ENCODE assay signal across 27 cellular contexts in the genomic region with DNA sequence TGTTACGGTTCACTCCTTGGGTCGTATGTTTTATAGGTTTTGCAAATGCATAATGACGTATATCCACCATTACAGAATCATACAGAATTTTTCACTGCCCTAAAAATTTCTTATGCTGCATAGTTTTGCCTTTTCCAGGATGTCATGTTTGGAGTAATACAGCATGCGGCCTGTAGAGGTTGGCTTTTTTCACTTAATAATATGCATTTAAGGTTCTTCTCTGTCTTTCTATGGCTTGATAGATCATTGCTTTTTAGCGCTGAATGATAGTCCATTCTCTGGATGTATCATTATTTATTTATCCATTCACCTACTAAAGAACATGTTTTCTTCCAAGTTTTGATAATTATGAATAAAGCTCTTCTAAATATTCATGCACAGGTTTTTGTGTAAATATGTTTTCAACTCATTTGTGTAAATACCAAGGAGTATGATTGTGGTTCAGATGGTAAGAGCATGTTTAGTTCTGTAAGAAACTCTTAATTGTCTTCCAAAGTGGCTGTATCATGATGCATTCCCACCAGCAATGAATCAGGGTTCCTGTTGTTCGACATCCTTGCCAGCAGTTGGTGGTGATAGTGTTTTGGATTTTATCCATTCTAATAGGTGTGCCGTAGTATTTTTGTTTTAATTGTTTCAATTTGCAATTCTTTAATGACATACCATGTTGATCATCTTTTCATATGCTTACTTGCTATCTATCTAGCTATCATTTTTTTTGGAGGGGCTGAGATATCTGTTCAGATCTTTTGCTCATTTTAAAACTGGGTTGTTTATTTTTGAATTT.
DNase-seq lines count a peak whose midpoint lies in the region; TF ChIP-seq lines count a peak whose summit lies in the region.
"Had no signal": no experiment of that assay in that cellular context is flagged by ENCODE, and none has a peak within 500 bp of the region (broad histone marks: within the 10 kb centered on the region; RNA-seq: fewer than 3 reads in every experiment).

No MANE protein-coding gene starts in this region.

- CTCF ChIA-PET in Caco-2 (lab: Charles Lee), result no interaction called here

- no peaks in the 10 kb centered on the region for H4K20me1 ChIP-seq in neural progenitor cell (ENCODE audit: low read depth)

- no peak overlapping the region for H3K4me2 ChIP-seq in neural progenitor cell
- H3K4me2 ChIP-seq: hepatocyte had no signal

- no peak overlapping the region for H3K4me3 ChIP-seq in MG63
- no peak overlapping the region for H3K4me3 ChIP-seq in neural progenitor cell
- H3K4me3 ChIP-seq in Caco-2 (ENCODE audit: low read depth, low read length), result no peak overlapping the region
- H3K4me3 ChIP-seq: body of pancreas, esophagus muscularis mucosa, gastrocnemius medialis, hepatocyte had no signal

- H3K4me1 ChIP-seq in neural progenitor cell, result peaks cover 4% of the 10 kb centered on the region
- H3K4me1 ChIP-seq in Caco-2, result no peaks in the 10 kb centered on the region
- H3K4me1 ChIP-seq: body of pancreas, esophagus muscularis mucosa, gastrocnemius medialis had no signal

- H3K4me3 Mint-ChIP-seq in neural progenitor cell, result no peak overlapping the region
- H3K4me3 Mint-ChIP-seq in Caco-2 (ENCODE audit: unreplicated experiment), result no peak overlapping the region
- H3K4me3 Mint-ChIP-seq: activated CD4-positive, alpha-beta memory T cell treated with anti-CD3 and anti-CD28 coated beads for 36 hours; activated naive CD4-positive, alpha-beta T cell treated with anti-CD3 and anti-CD28 coated beads, Interleukin-2, amount 50 U/mL, for 24 hours; memory B cell; stimulated activated naive B cell treated with anti-CD40 and anti-IgM and Interleukin-4, amounts not matched to agents 10 μg/mL and 1 μg/mL and 100 μg/mL, for 72 hours; T-cell had no signal

- H3K27me3 Mint-ChIP-seq in neural progenitor cell (ENCODE audit: insufficient read depth, low read depth), result no peaks in the 10 kb centered on the region
- H3K27me3 Mint-ChIP-seq in Caco-2 (ENCODE audit: insufficient read depth, unreplicated experiment), result peaks cover 3% of the 10 kb centered on the region
- H3K27me3 Mint-ChIP-seq: activated CD4-positive, alpha-beta memory T cell treated with anti-CD3 and anti-CD28 coated beads for 36 hours; activated naive CD4-positive, alpha-beta T cell treated with anti-CD3 and anti-CD28 coated beads, Interleukin-2, amount 50 U/mL, for 24 hours; memory B cell; stimulated activated naive B cell treated with anti-CD40 and anti-IgM and Interleukin-4, amounts not matched to agents 10 μg/mL and 1 μg/mL and 100 μg/mL, for 72 hours; T-cell had no signal

- no peak overlapping the region for H2AFZ ChIP-seq in neural progenitor cell (replicated peaks)
- H2AFZ ChIP-seq: hepatocyte had no signal

- POLR2A ChIA-PET in Caco-2 (lab: Charles Lee), result no interaction called here

- no peaks in the 10 kb centered on the region for H3K36me3 ChIP-seq in MG63
- H3K36me3 ChIP-seq in neural progenitor cell, result no peaks in the 10 kb centered on the region
- no peaks in the 10 kb centered on the region for H3K36me3 ChIP-seq in Caco-2 (ENCODE audit: control insufficient read depth, insufficient read depth, low read length)
- H3K36me3 ChIP-seq: esophagus muscularis mucosa, gastrocnemius medialis had no signal

- H3K36me3 Mint-ChIP-seq in neural progenitor cell, result peaks cover 3% of the 10 kb centered on the region
- H3K36me3 Mint-ChIP-seq in Caco-2 (ENCODE audit: insufficient read depth, unreplicated experiment), result no peaks in the 10 kb centered on the region
- H3K36me3 Mint-ChIP-seq: activated CD4-positive, alpha-beta memory T cell treated with anti-CD3 and anti-CD28 coated beads for 36 hours; activated naive CD4-positive, alpha-beta T cell treated with anti-CD3 and anti-CD28 coated beads, Interleukin-2, amount 50 U/mL, for 24 hours; memory B cell; stimulated activated naive B cell treated with anti-CD40 and anti-IgM and Interleukin-4, amounts not matched to agents 10 μg/mL and 1 μg/mL and 100 μg/mL, for 72 hours; T-cell had no signal

- H3K9me3 Mint-ChIP-seq in neural progenitor cell, result peaks cover 13% of the 10 kb centered on the region
- H3K9me3 Mint-ChIP-seq in Caco-2 (ENCODE audit: unreplicated experiment), result no peaks in the 10 kb centered on the region

- BruUV-seq in Caco-2 (replicated peaks; lab: Mats Ljungman, UMichigan), result no TSS peak

- H3K27me3 ChIP-seq in MG63, result no peaks in the 10 kb centered on the region
- no peaks in the 10 kb centered on the region for H3K27me3 ChIP-seq in neural progenitor cell
- no peaks in the 10 kb centered on the region for H3K27me3 ChIP-seq in Caco-2 (replicated peaks; ENCODE audit: control insufficient read depth, insufficient read depth, low read length)
- H3K27me3 ChIP-seq: body of pancreas, esophagus muscularis mucosa, gastrocnemius medialis, hepatocyte had no signal

- peak; percentile 81 for DNase-seq in EH (ENCODE audit: low read depth)
- peak; percentile 3 for DNase-seq in MG63
- DNase-seq in dermis blood vessel endothelial cell, result peak; percentile 54
- DNase-seq in neural progenitor cell (ENCODE audit: low spot score), result no peak
- DNase-seq in GM03348 (ENCODE audit: low spot score), result no peak
- DNase-seq in Caco-2, result no peak
- DNase-seq in activated T-cell treated with anti-CD3 and anti-CD28 coated beads, Interleukin-2, amount 50 U/mL, for 1 hour, result no peak
- DNase-seq in SIG-M5 treated with dmso at 0.1 percent for 504 hours (lab: John Stamatoyannopoulos, UW; ENCODE audit: unreplicated experiment), result no peak
- DNase-seq: activated CD4-positive, alpha-beta memory T cell treated with anti-CD3 and anti-CD28 coated beads for 36 hours; activated CD8-positive, alpha-beta memory T cell treated with anti-CD3 and anti-CD28 coated beads, Interleukin-2, amount 50 U/mL, for 48 hours; body of pancreas; C1 segment of cervical spinal cord; DMS79 treated with DMSO at 0.1 percent for 48 hours; effector memory CD4-positive, alpha-beta T cell; gastrocnemius medialis; NCI-H1105 treated with DMSO at 0.1 percent for 48 hours; NCI-H1930; NCI-H69; SHP77; stimulated activated CD4-positive, alpha-beta T cell treated with anti-CD3 and anti-CD28 coated beads, Interleukin-15, amount 100 ng/mL, for 24 hours; stimulated activated naive B cell treated with anti-CD40 and anti-IgM and Interleukin-4, amounts not matched to agents 10 μg/mL and 1 μg/mL and 100 μg/mL, for 72 hours; T-cell had no signal

- no peak overlapping the region for H3K27ac ChIP-seq in neural progenitor cell
- H3K27ac ChIP-seq: body of pancreas, esophagus muscularis mucosa, gastrocnemius medialis, hepatocyte had no signal

- TF ChIP-seq CTCF in neural progenitor cell (IDR thresholded peaks at IDR 0.05) (no peak), Caco-2 (IDR thresholded peaks at IDR 0.05; ENCODE audit: insufficient read depth in 1 of 2, low read depth in 1 of 2, low read length in 1 of 2, severe bottlenecking in 1 of 2, unreplicated experiment in 1 of 2) (peak in 1 of 2 experiments; percentile 11)

- no peaks in the 10 kb centered on the region; the same call in 1 of the 2 replicates for H3K9me3 ChIP-seq in MG63
- H3K9me3 ChIP-seq in neural progenitor cell (ENCODE audit: low read depth), result no peaks in the 10 kb centered on the region
- no peaks in the 10 kb centered on the region for H3K9me3 ChIP-seq in Caco-2
- H3K9me3 ChIP-seq: body of pancreas, esophagus muscularis mucosa, gastrocnemius medialis had no signal

- H3K9ac ChIP-seq in neural progenitor cell, result no peak overlapping the region

- H3K27ac Mint-ChIP-seq in neural progenitor cell (peak overlapping the region; percentile 29), Caco-2 (ENCODE audit: unreplicated experiment) (no peak overlapping the region)
- H3K27ac Mint-ChIP-seq: activated CD4-positive, alpha-beta memory T cell treated with anti-CD3 and anti-CD28 coated beads for 36 hours; activated naive CD4-positive, alpha-beta T cell treated with anti-CD3 and anti-CD28 coated beads, Interleukin-2, amount 50 U/mL, for 24 hours; activated T-helper 2 cell treated with anti-CD3 and anti-CD28 coated beads, Interferon-gamma antibody, Interleukin-2, Interleukin-4, amounts not matched to agents 10 μg/mL and 5 μg/mL and 100 μg/mL, durations not matched to agents 14 hours and 24 hours and 36 hours; memory B cell; stimulated activated naive B cell treated with anti-CD40 and anti-IgM and Interleukin-4, amounts not matched to agents 10 μg/mL and 1 μg/mL and 100 μg/mL, for 72 hours; T-cell had no signal

- intact Hi-C loops in Caco-2 (cut with micrococcal nuclease; ENCODE audit: unreplicated experiment), result no loop called here

- H3F3A ChIP-seq in neural progenitor cell (ENCODE audit: low read depth), result no peaks in the 10 kb centered on the region

- H3K79me2 ChIP-seq in neural progenitor cell (ENCODE audit: low read depth), result no peaks in the 10 kb centered on the region
- H3K79me2 ChIP-seq: hepatocyte had no signal

- H3K4me1 Mint-ChIP-seq in neural progenitor cell (peaks cover 44% of the 10 kb centered on the region), Caco-2 (ENCODE audit: low read depth, unreplicated experiment) (no peaks in the 10 kb centered on the region)
- H3K4me1 Mint-ChIP-seq: activated naive CD4-positive, alpha-beta T cell treated with anti-CD3 and anti-CD28 coated beads, Interleukin-2, amount 50 U/mL, for 24 hours; memory B cell; stimulated activated naive B cell treated with anti-CD40 and anti-IgM and Interleukin-4, amounts not matched to agents 10 μg/mL and 1 μg/mL and 100 μg/mL, for 72 hours had no signal

Comparison
In these comparisons a context has a peak if more than half of its experiments do, and no peak if none do; other contexts are left out.
1. DNase-seq: peak in EH (single experiment), MG63 (single experiment) and dermis blood vessel endothelial cell (single experiment); none in neural progenitor cell (single experiment), GM03348 (single experiment), Caco-2 (0 of 2), activated T-cell treated with anti-CD3 and anti-CD28 coated beads, Interleukin-2, amount 50 U/mL, for 1 hour (single experiment) and SIG-M5 treated with dmso at 0.1 percent for 504 hours (single experiment).